ENCODE assay signal across 1 cellular context in genomic region chr17:28661635-28662526, GRCh38.
A peak's percentile ranks its signal among the peaks of the same experiment; 100 is the strongest.
TF ChIP-seq lines count a peak whose summit lies in the region.

Gene SDF2, minus strand, starts transcription at chr17:28661906. Its CDS starts 30 bp downstream, at chr17:28661876.
Gene SUPT6H, plus strand, starts transcription at chr17:28662205. Its CDS starts 11,197 bp downstream, at chr17:28673402.

TF ChIP-seq in HepG2, 621 proteins besides CTCF, POLR2A, EP300 and RAD21 (continued from another document):
- TF ChIP-seq RERE (CRISPR knock-in tag; IDR thresholded peaks at IDR 0.05; ENCODE audit: low read depth) (no peak), ZKSCAN5 (CRISPR knock-in tag; IDR thresholded peaks at IDR 0.05) (no peak), ZBTB39 (CRISPR knock-in tag; IDR thresholded peaks at IDR 0.05) (no peak), E2F5 (CRISPR knock-in tag; conservative IDR thresholded peaks at IDR 0.05) (no peak), ZSCAN5A (CRISPR knock-in tag; IDR thresholded peaks at IDR 0.05; ENCODE audit: borderline replicate concordance) (peak; percentile 56; the same call in 1 of the 2 replicates), ZBTB25 (CRISPR knock-in tag; IDR thresholded peaks at IDR 0.05) (peak; percentile 74; the same call in 1 of the 2 replicates), PHF8 (CRISPR knock-in tag; IDR thresholded peaks at IDR 0.05) (peak; percentile 92), PBX3 (CRISPR knock-in tag; IDR thresholded peaks at IDR 0.05; ENCODE audit: borderline replicate concordance) (no peak)
